8 cellular contexts compared by ENCODE assay signal in genomic region chr22:36327922-36328551, GRCh38. TPM values are rescaled to one million over a fixed set of nuclear protein-coding genes. Genes with fewer than 3 reads are reported as not detected.
DNase-seq lines count a peak whose midpoint lies in the region; ATAC-seq and TF ChIP-seq lines count a peak whose summit lies in the region.

No MANE protein-coding gene starts in this region.

- H3K27me3 Mint-ChIP-seq in immature natural killer cell (ENCODE audit: low read depth in 3 of 3), result peaks cover 13 to 29% (median 23%) of the 10 kb centered on the region in 3 donors
- no peaks in the 10 kb centered on the region for H3K27me3 Mint-ChIP-seq in stimulated activated naive CD8-positive, alpha-beta T cell treated with anti-CD3 and anti-CD28 coated beads, Interleukin-15, amount 100 ng/mL, for 72 hours

- H3K9me3 Mint-ChIP-seq in immature natural killer cell, result no peaks in the 10 kb centered on the region
- no peaks in the 10 kb centered on the region for H3K9me3 Mint-ChIP-seq in stimulated activated naive CD8-positive, alpha-beta T cell treated with anti-CD3 and anti-CD28 coated beads, Interleukin-15, amount 100 ng/mL, for 72 hours

- H3K4me3 Mint-ChIP-seq in immature natural killer cell, result peak overlapping the region; percentile 82 to 91 (median 91)
- H3K4me3 Mint-ChIP-seq in stimulated activated naive CD8-positive, alpha-beta T cell treated with anti-CD3 and anti-CD28 coated beads, Interleukin-15, amount 100 ng/mL, for 72 hours, result peak overlapping the region; percentile 89 to 97

- peaks cover 8% of the 10 kb centered on the region for H4K20me1 ChIP-seq in Loucy (ENCODE audit: insufficient read depth, low read length, poor library complexity, severe bottlenecking)

- peaks cover 57% of the 10 kb centered on the region for H3K4me1 ChIP-seq in Loucy (ENCODE audit: insufficient read depth, low read length, poor library complexity, severe bottlenecking)
- H3K4me1 ChIP-seq in adipocyte (ENCODE audit: control insufficient read depth, insufficient read depth, low read length), result peaks cover 72% of the 10 kb centered on the region

- no peaks in the 10 kb centered on the region for H3K9me2 ChIP-seq in Loucy (replicated peaks; ENCODE audit: low read depth, low read length)

- H3K4me3 ChIP-seq in Loucy (ENCODE audit: low read length, poor library complexity, severe bottlenecking) (peak overlapping the region; percentile 74), adipocyte (ENCODE audit: low read length) (no peak overlapping the region)

- DNase-seq in adipocyte (ENCODE audit: low read depth) (peak; percentile 71), immature natural killer cell (no peak), glomerular visceral epithelial cell (ENCODE audit: extremely low spot score) (no peak), NCI-H1930 (lab: John Stamatoyannopoulos, UW) (no peak)
- no peak for DNase-seq in stimulated activated naive CD8-positive, alpha-beta T cell treated with anti-CD3 and anti-CD28 coated beads, Interleukin-15, amount 100 ng/mL, for 72 hours

- H3K4me1 Mint-ChIP-seq in immature natural killer cell, result peaks cover 67 to 70% of the 10 kb centered on the region in 2 donors
- peaks cover 77% of the 10 kb centered on the region for H3K4me1 Mint-ChIP-seq in stimulated activated naive CD8-positive, alpha-beta T cell treated with anti-CD3 and anti-CD28 coated beads, Interleukin-15, amount 100 ng/mL, for 72 hours

- H3K36me3 ChIP-seq in Loucy (ENCODE audit: insufficient read depth, low read length) (peaks cover 73% of the 10 kb centered on the region), adipocyte (ENCODE audit: control insufficient read depth, insufficient read depth, low read length, severe bottlenecking) (peaks cover 48% of the 10 kb centered on the region)

- peaks cover 12 to 30% (median 21%) of the 10 kb centered on the region in 3 donors for H3K36me3 Mint-ChIP-seq in immature natural killer cell

- H3F3A ChIP-seq in Loucy (ENCODE audit: low read depth), result peaks cover 27% of the 10 kb centered on the region

- no peaks in the 10 kb centered on the region for H3K27me3 ChIP-seq in Loucy (ENCODE audit: insufficient read depth, low read length, poor library complexity, severe bottlenecking)
- H3K27me3 ChIP-seq in adipocyte (replicated peaks; ENCODE audit: control insufficient read depth, insufficient read depth, low read length), result no peaks in the 10 kb centered on the region

- H3K27ac Mint-ChIP-seq in immature natural killer cell, result peak overlapping the region; percentile 96 to 99 (median 98)
- peak overlapping the region; percentile 98 for H3K27ac Mint-ChIP-seq in stimulated activated naive CD8-positive, alpha-beta T cell treated with anti-CD3 and anti-CD28 coated beads, Interleukin-15, amount 100 ng/mL, for 72 hours

- no peak for ATAC-seq in stimulated activated naive CD8-positive, alpha-beta T cell treated with anti-CD3 and anti-CD28 coated beads, Interleukin-15, amount 100 ng/mL, for 72 hours
- ATAC-seq in GM19328 (IDR thresholded peaks at IDR 0.05; ENCODE audit: unreplicated experiment), result no peak
- no peak for ATAC-seq in GM18861 (IDR thresholded peaks at IDR 0.05; ENCODE audit: unreplicated experiment)

- peak overlapping the region; percentile 96 for H3K9ac ChIP-seq in Loucy (ENCODE audit: low read depth, low read length, poor library complexity, severe bottlenecking)
- no peak overlapping the region for H3K9ac ChIP-seq in adipocyte (ENCODE audit: low read length)

- no peaks in the 10 kb centered on the region for H3K9me3 ChIP-seq in Loucy (ENCODE audit: insufficient read depth, low read depth, low read length)
- H3K9me3 ChIP-seq in adipocyte (ENCODE audit: control insufficient read depth, low read length), result no peaks in the 10 kb centered on the region

- TF ChIP-seq CTCF in Loucy (conservative IDR thresholded peaks at IDR 0.05; ENCODE audit: low read length), result no peak

- no peak overlapping the region for H2AFZ ChIP-seq in Loucy (ENCODE audit: low read length)

- peak overlapping the region; percentile 94 for H3K4me2 ChIP-seq in Loucy (ENCODE audit: low read depth, low read length, poor library complexity, severe bottlenecking)

- peaks cover 95% of the 10 kb centered on the region for H3K79me2 ChIP-seq in Loucy (ENCODE audit: insufficient read depth, low read length)

RNA-seq across cellular contexts. Expression of gene MYH9, which starts 59.7 kb away (rescaled TPM):
- polyA plus RNA-seq in immature natural killer cell, result 100 to 1,000 TPM in 1 of 3 donors, 10 to 100 TPM in 1, 1 to 10 TPM in 1; 8.7 to 355 (median 40.2) TPM
